Comparison of ENCODE assay signal across 23 cellular contexts in the genomic region with DNA sequence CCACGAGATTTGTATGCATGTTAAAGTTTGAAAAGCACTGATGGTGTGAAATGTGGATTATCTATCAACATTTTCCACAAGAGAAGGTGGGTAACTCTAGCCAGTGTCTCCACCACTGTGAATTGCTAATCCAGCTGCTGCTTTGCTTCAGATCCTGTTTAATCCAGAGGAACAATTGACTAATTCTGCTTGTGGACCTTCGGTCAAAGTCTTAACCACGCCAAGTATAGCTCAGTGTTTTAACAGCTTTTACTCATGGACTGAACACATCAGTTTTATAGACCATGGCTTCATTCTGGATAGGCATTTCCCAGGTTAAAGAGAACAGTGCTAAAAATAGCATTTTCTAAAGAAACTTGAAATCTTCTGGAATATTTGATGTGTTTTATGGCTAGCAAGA. TPM values are rescaled to one million over a fixed set of nuclear protein-coding genes. Genes with fewer than 3 reads are reported as not detected.
DNase-seq lines count a peak whose midpoint lies in the region; ATAC-seq and TF ChIP-seq lines count a peak whose summit lies in the region.
"Had no signal": no experiment of that assay in that cellular context is flagged by ENCODE, and none has a peak within 500 bp of the region (broad histone marks: within the 10 kb centered on the region; RNA-seq: fewer than 3 reads in every experiment).

No MANE protein-coding gene starts in this region.

- POLR2A ChIA-PET in WTC11 (lab: Charles Lee), result interaction anchor here (1.2 kb wide), 1 partner anchor 23 kb away, joined by 4 read pairs; the partner anchor contains the start of genes ADK and AP3M1

- H3K4me1 Mint-ChIP-seq in activated naive CD4-positive, alpha-beta T cell treated with anti-CD3 and anti-CD28 coated beads, Interleukin-2, amount 10 ng/mL, durations not matched to agents 7 days and 5 days, result peaks cover 33% of the 10 kb centered on the region
- peaks cover 28% of the 10 kb centered on the region for H3K4me1 Mint-ChIP-seq in WTC11
- H3K4me1 Mint-ChIP-seq in type B pancreatic cell (ENCODE audit: unreplicated experiment), result peaks cover 11% of the 10 kb centered on the region

- no peaks in the 10 kb centered on the region for H3K9me3 ChIP-seq in mucosa of descending colon
- H3K9me3 ChIP-seq: body of pancreas had no signal

- no peak for TF ChIP-seq CTCF in WTC11 (IDR thresholded peaks at IDR 0.05)
- no peak for TF ChIP-seq CTCF in mucosa of descending colon (IDR thresholded peaks at IDR 0.05)
- no peak for TF ChIP-seq CTCF in type B pancreatic cell (conservative IDR thresholded peaks at IDR 0.05)

- CTCF ChIA-PET in activated naive CD4-positive, alpha-beta T cell treated with anti-CD3 and anti-CD28 coated beads, Interleukin-2, amount 10 ng/mL, durations not matched to agents 7 days and 5 days (lab: Charles Lee), result no interaction called here
- CTCF ChIA-PET in WTC11 (lab: Charles Lee), result no interaction called here

- no peak overlapping the region for H3K4me3 Mint-ChIP-seq in activated naive CD4-positive, alpha-beta T cell treated with anti-CD3 and anti-CD28 coated beads, Interleukin-2, amount 10 ng/mL, durations not matched to agents 7 days and 5 days
- no peak overlapping the region for H3K4me3 Mint-ChIP-seq in WTC11
- no peak overlapping the region for H3K4me3 Mint-ChIP-seq in type B pancreatic cell
- H3K4me3 Mint-ChIP-seq: stimulated activated naive CD8-positive, alpha-beta T cell treated with anti-CD3 and anti-CD28 coated beads, Interleukin-15, amount 100 ng/mL, for 72 hours; T-helper 17 cell had no signal

- intact Hi-C loops in mucosa of descending colon (cut with DNase I, micrococcal nuclease), result no loop called here

- ATAC-seq in WTC11 (no peak), mucosa of descending colon (peak; percentile 29), GM21390 (IDR thresholded peaks at IDR 0.05; ENCODE audit: unreplicated experiment) (no peak)
- ATAC-seq: activated naive CD4-positive, alpha-beta T cell treated with anti-CD3 and anti-CD28 coated beads, Interleukin-2, amount 50 U/mL, for 72 hours; body of pancreas; right cardiac atrium; stimulated activated naive CD8-positive, alpha-beta T cell treated with anti-CD3 and anti-CD28 coated beads, Interleukin-15, amount 100 ng/mL, for 72 hours; T-helper 17 cell had no signal

- H3K4me3 ChIP-seq in mucosa of descending colon, result no peak overlapping the region
- H3K4me3 ChIP-seq: body of pancreas, lung had no signal

- DNase-seq in activated naive CD4-positive, alpha-beta T cell treated with anti-CD3 and anti-CD28 coated beads, Interleukin-2, amount 10 ng/mL, durations not matched to agents 7 days and 5 days, result no peak
- no peak for DNase-seq in activated naive CD4-positive, alpha-beta T cell treated with Interleukin-2 at 50 U/mL for 16 hours
- DNase-seq in WTC11 (ENCODE audit: low spot score) (no peak), mucosa of descending colon (no peak), type B pancreatic cell (ENCODE audit: extremely low spot score, unreplicated experiment) (no peak), DMS79 treated with DMSO at 0.1 percent for 48 hours (lab: John Stamatoyannopoulos, UW) (no peak), activated gamma-delta T cell (lab: John Stamatoyannopoulos, UW) (no peak)
- DNase-seq: activated CD4-positive, alpha-beta T cell treated with anti-CD3 and anti-CD28 coated beads for 1 hour; body of pancreas; cortex of kidney; DMS79; foreskin melanocyte; NCI-H1417 treated with DMSO at 0.1 percent for 48 hours; NK-92 treated with Interleukin-12 subunit alpha and Interleukin-12 subunit beta, amount 100 ng/mL, for 24 hours; nucleus accumbens; right cardiac atrium; Right ventricle myocardium superior; stimulated activated CD4-positive, alpha-beta T cell treated with anti-CD3 and anti-CD28 coated beads, Interleukin-1b, Interleukin-23, amount 100 ng/mL, for 48 hours; stimulated activated naive CD8-positive, alpha-beta T cell treated with anti-CD3 and anti-CD28 coated beads, Interleukin-15, amount 100 ng/mL, for 72 hours; T-helper 17 cell had no signal

- H3K4me1 ChIP-seq in mucosa of descending colon (ENCODE audit: low read depth), result peaks cover 6% of the 10 kb centered on the region

- H3K27ac Mint-ChIP-seq in activated naive CD4-positive, alpha-beta T cell treated with anti-CD3 and anti-CD28 coated beads, Interleukin-2, amount 10 ng/mL, durations not matched to agents 7 days and 5 days, result peak overlapping the region; percentile 68
- H3K27ac Mint-ChIP-seq in WTC11 (0 out of 2 replicates have a peak overlapping the region, but pooled peaks have one; percentile 27), type B pancreatic cell (peak overlapping the region; percentile 23)
- H3K27ac Mint-ChIP-seq: T-helper 17 cell had no signal

- no peaks in the 10 kb centered on the region for H3K27me3 Mint-ChIP-seq in activated naive CD4-positive, alpha-beta T cell treated with anti-CD3 and anti-CD28 coated beads, Interleukin-2, amount 10 ng/mL, durations not matched to agents 7 days and 5 days
- H3K27me3 Mint-ChIP-seq in WTC11 (ENCODE audit: low read depth), result no peaks in the 10 kb centered on the region
- no peaks in the 10 kb centered on the region for H3K27me3 Mint-ChIP-seq in type B pancreatic cell
- H3K27me3 Mint-ChIP-seq: stimulated activated naive CD8-positive, alpha-beta T cell treated with anti-CD3 and anti-CD28 coated beads, Interleukin-15, amount 100 ng/mL, for 72 hours; T-helper 17 cell had no signal

- H3K36me3 Mint-ChIP-seq in activated naive CD4-positive, alpha-beta T cell treated with anti-CD3 and anti-CD28 coated beads, Interleukin-2, amount 10 ng/mL, durations not matched to agents 7 days and 5 days, result peaks cover 4% of the 10 kb centered on the region
- H3K36me3 Mint-ChIP-seq in WTC11 (no peaks in the 10 kb centered on the region), type B pancreatic cell (peaks cover 3% of the 10 kb centered on the region)

- no peaks in the 10 kb centered on the region for H3K36me3 ChIP-seq in mucosa of descending colon (ENCODE audit: low read depth)

- no peaks in the 10 kb centered on the region for H3K9me3 Mint-ChIP-seq in activated naive CD4-positive, alpha-beta T cell treated with anti-CD3 and anti-CD28 coated beads, Interleukin-2, amount 10 ng/mL, durations not matched to agents 7 days and 5 days
- no peaks in the 10 kb centered on the region; the same call in 1 of the 2 replicates for H3K9me3 Mint-ChIP-seq in WTC11
- H3K9me3 Mint-ChIP-seq in type B pancreatic cell, result no peaks in the 10 kb centered on the region
- H3K9me3 Mint-ChIP-seq: activated naive CD4-positive, alpha-beta T cell treated with anti-CD3 and anti-CD28 coated beads, Interleukin-2, amount 50 U/mL, for 72 hours; stimulated activated naive CD8-positive, alpha-beta T cell treated with anti-CD3 and anti-CD28 coated beads, Interleukin-15, amount 100 ng/mL, for 72 hours had no signal

TF ChIP-seq in WTC11, 78 proteins besides CTCF, POLR2A, EP300 and RAD21:
- TF ChIP-seq SMAD3 (CRISPR knock-in tag; IDR thresholded peaks at IDR 0.05; ENCODE audit: borderline replicate concordance) (no peak), ZNF671 (CRISPR knock-in tag; IDR thresholded peaks at IDR 0.05) (no peak), OVOL2 (CRISPR knock-in tag; IDR thresholded peaks at IDR 0.05; ENCODE audit: borderline replicate concordance) (no peak), NR2C2 (CRISPR knock-in tag; IDR thresholded peaks at IDR 0.05) (no peak), EMX1 (CRISPR knock-in tag; IDR thresholded peaks at IDR 0.05) (no peak), JUN (CRISPR knock-in tag; IDR thresholded peaks at IDR 0.05) (no peak), FOXJ3 (CRISPR knock-in tag; IDR thresholded peaks at IDR 0.05; ENCODE audit: borderline replicate concordance) (no peak), AR (CRISPR knock-in tag; IDR thresholded peaks at IDR 0.05) (no peak)
- TF ChIP-seq, protein P1, sequence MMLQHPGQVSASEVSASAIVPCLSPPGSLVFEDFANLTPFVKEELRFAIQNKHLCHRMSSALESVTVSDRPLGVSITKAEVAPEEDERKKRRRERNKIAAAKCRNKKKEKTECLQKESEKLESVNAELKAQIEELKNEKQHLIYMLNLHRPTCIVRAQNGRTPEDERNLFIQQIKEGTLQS (CRISPR knock-in tag; conservative IDR thresholded peaks at IDR 0.05), result no peak
- TF ChIP-seq, protein P2, sequence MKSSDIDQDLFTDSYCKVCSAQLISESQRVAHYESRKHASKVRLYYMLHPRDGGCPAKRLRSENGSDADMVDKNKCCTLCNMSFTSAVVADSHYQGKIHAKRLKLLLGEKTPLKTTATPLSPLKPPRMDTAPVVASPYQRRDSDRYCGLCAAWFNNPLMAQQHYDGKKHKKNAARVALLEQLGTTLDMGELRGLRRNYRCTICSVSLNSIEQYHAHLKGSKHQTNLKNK (CRISPR knock-in tag; IDR thresholded peaks at IDR 0.05), result no peak
TF ChIP-seq in WTC11: peak in this region for 0.

RNA-seq across cellular contexts. Expression of gene ADK, which starts 23.5 kb away (rescaled TPM):
- total RNA-seq in WTC11 (2021) (30.2 to 32.7 TPM (median 32.5 TPM) in 3 replicates), mucosa of descending colon (10 to 100 TPM; 13.8 to 24.0 (median 22.9) TPM), type B pancreatic cell (ENCODE audit: low replicate concordance) (23.1 and 28.5 TPM in 2 replicates)

RNA-seq across cellular contexts. Expression of gene AP3M1, which starts 23.9 kb away (rescaled TPM):
- total RNA-seq in WTC11 (2021) (33.7 to 37.3 TPM (median 36.5 TPM) in 3 replicates), mucosa of descending colon (10 to 100 TPM; 25.3 to 36.9 (median 33.7) TPM), type B pancreatic cell (ENCODE audit: low replicate concordance) (41.9 and 48.0 TPM in 2 replicates)
